1 cellular context compared by ENCODE assay signal in the genomic region with DNA sequence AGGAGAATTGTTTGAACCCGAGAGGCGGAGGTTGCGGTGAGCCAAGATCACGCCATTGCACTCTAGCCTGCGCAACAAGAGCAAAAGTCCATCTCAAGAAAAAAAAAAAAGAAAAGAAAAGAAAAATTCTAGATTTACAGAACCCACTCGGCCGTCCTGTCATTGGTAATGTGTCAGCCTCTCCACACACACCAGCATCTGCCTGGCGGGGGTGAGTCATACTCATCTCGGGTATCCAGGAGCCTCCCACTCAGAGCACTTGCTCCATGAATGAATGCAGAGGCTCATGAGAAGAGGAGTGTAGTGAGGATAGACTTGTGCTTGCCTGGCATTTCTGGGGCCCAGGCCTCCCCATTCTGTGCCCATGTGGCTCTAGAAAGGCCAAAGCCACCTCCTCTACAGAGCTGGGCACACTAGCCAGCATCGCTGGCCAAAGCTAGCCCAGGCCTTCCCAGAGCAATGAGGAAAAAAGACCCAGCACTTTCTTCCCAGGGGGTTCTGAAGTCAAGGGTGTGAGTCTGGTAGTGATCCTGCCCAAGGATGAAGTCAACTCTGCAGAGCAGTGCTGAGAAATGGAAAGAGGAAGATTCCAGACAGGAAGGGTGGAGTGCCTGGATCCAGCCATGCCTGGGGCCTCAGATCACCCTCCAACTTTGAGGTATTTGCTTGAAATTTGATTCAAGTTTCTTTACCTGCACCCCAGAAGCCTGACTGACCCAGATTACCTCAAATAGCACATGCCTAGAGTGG.
TF ChIP-seq lines count a peak whose summit lies in the region.

No MANE protein-coding gene starts in this region.

TF ChIP-seq in K562, 482 proteins besides CTCF, POLR2A, EP300 and RAD21:
- peak; percentile 66 for TF ChIP-seq JUND (IDR thresholded peaks at IDR 0.05; ENCODE audit: borderline replicate concordance, low read depth, low read length)
- no peak; the same call in 2 of the 3 replicates for TF ChIP-seq JUND (tag; IDR thresholded peaks at IDR 0.05; ENCODE audit: borderline replicate concordance, low read depth, low read length)
- TF ChIP-seq EGR1 (conservative IDR thresholded peaks at IDR 0.05) = peak; percentile 34
- TF ChIP-seq JUN (IDR thresholded peaks at IDR 0.05; ENCODE audit: borderline replicate concordance, low read depth, low read length) = no peak
- no peak for TF ChIP-seq JUN (CRISPR knock-in tag; IDR thresholded peaks at IDR 0.05; ENCODE audit: borderline replicate concordance)
- TF ChIP-seq, protein P1, sequence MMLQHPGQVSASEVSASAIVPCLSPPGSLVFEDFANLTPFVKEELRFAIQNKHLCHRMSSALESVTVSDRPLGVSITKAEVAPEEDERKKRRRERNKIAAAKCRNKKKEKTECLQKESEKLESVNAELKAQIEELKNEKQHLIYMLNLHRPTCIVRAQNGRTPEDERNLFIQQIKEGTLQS (IDR thresholded peaks at IDR 0.05) = peak; percentile 69
- TF ChIP-seq, protein P1 (CRISPR knock-in tag; conservative IDR thresholded peaks at IDR 0.05) = no peak
- TF ChIP-seq ZBTB17 (CRISPR knock-in tag; IDR thresholded peaks at IDR 0.05) = no peak
- peak; percentile 77 for TF ChIP-seq FOSL1 (tag; conservative IDR thresholded peaks at IDR 0.05)
TF ChIP-seq in K562: peak in this region for 4.
